26 cellular contexts compared by ENCODE assay signal in genomic region chr1:46159516-46159915, GRCh38. TPM values are rescaled to one million over a fixed set of nuclear protein-coding genes. Genes with fewer than 3 reads are reported as not detected.
DNase-seq lines count a peak whose midpoint lies in the region; ATAC-seq and TF ChIP-seq lines count a peak whose summit lies in the region.
"Had no signal": no experiment of that assay in that cellular context is flagged by ENCODE, and none has a peak within 500 bp of the region (broad histone marks: within the 10 kb centered on the region; RNA-seq: fewer than 3 reads in every experiment).

No MANE protein-coding gene starts in this region.

- no peak overlapping the region for H3K27ac Mint-ChIP-seq in WTC11
- H3K27ac Mint-ChIP-seq: CD8-positive, alpha-beta T cell; GM23338; T-cell; T-helper 2 cell treated with Interferon-gamma antibody and Interleukin-4, amounts not matched to agents 5 μg/mL and 100 μg/mL, for 36 hours had no signal

- TF ChIP-seq EP300 in suprapubic skin (IDR thresholded peaks at IDR 0.05), result no peak

- CTCF ChIA-PET in WTC11 (lab: Charles Lee), result no interaction called here

- TF ChIP-seq POLR2A in GM19099 (IDR thresholded peaks at IDR 0.05; ENCODE audit: extremely low read depth, insufficient read length, low read depth) (peak; percentile 29), suprapubic skin (IDR thresholded peaks at IDR 0.05) (no peak)

- ATAC-seq in HG03432 (IDR thresholded peaks at IDR 0.05; ENCODE audit: unreplicated experiment), result peak; percentile 41
- ATAC-seq in WTC11, result no peak
- ATAC-seq in HG03097 (IDR thresholded peaks at IDR 0.05; ENCODE audit: low FRiP score, unreplicated experiment), result no peak
- ATAC-seq: CD8-positive, alpha-beta T cell; GM23338; T-cell had no signal

- no peaks in the 10 kb centered on the region for H3K27me3 Mint-ChIP-seq in WTC11 (ENCODE audit: low read depth)
- H3K27me3 Mint-ChIP-seq: T-cell had no signal

- 69% methylated on average over 3 of the region's 3 CpGs for WGBS in suprapubic skin

- H3K27me3 ChIP-seq in suprapubic skin, result no peaks in the 10 kb centered on the region

- TF ChIP-seq CTCF in WTC11 (IDR thresholded peaks at IDR 0.05) (no peak), suprapubic skin (IDR thresholded peaks at IDR 0.05) (no peak)

- no peaks in the 10 kb centered on the region for H3K4me1 Mint-ChIP-seq in WTC11
- H3K4me1 Mint-ChIP-seq: GM23338, T-cell had no signal

- no peaks in the 10 kb centered on the region for H3K9me3 ChIP-seq in suprapubic skin
- H3K9me3 ChIP-seq: HAP-1 had no signal

- H3K27ac ChIP-seq in suprapubic skin, result no peak overlapping the region
- H3K27ac ChIP-seq: PC-9, RWPE1 had no signal

- no peaks in the 10 kb centered on the region for H3K36me3 Mint-ChIP-seq in WTC11
- H3K36me3 Mint-ChIP-seq: CD8-positive, alpha-beta T cell; T-cell had no signal

- no peaks in the 10 kb centered on the region for H3K36me3 ChIP-seq in suprapubic skin
- H3K36me3 ChIP-seq: HAP-1 had no signal

- POLR2A ChIA-PET in WTC11 (lab: Charles Lee), result interaction anchor here (0.6 kb wide), 1 partner anchor 118 kb away, joined by 4 read pairs; no protein-coding TSS in a partner anchor

- DNase-seq in OCI-M1 (lab: John Stamatoyannopoulos, UW), result peak; percentile 46
- DNase-seq in NCI-H1092 treated with DMSO at 0.1 percent for 48 hours (lab: John Stamatoyannopoulos, UW), result no peak
- no peak for DNase-seq in WTC11 (ENCODE audit: low spot score)
- DNase-seq in suprapubic skin (ENCODE audit: low spot score in 2 of 2), result no peak
- DNase-seq: 8988T; C1 segment of cervical spinal cord; CD8-positive, alpha-beta T cell; DMS153; NCI-H1048; NCI-H2029 treated with DMSO at 0.1 percent for 48 hours; NCI-H446; NCI-H526; PC-9; SIG-M5; T-cell had no signal

- peak overlapping the region; percentile 35; the same call in 1 of the 2 replicates for H3K4me3 ChIP-seq in GM08714 (ENCODE audit: low read length)
- no peak overlapping the region for H3K4me3 ChIP-seq in suprapubic skin
- H3K4me3 ChIP-seq: GM23338, HAP-1, PC-9 had no signal

- no peak overlapping the region for H3K4me3 Mint-ChIP-seq in WTC11
- H3K4me3 Mint-ChIP-seq: CD8-positive, alpha-beta T cell; GM23338; T-cell; T-helper 2 cell treated with Interferon-gamma antibody and Interleukin-4, amounts not matched to agents 5 μg/mL and 100 μg/mL, for 36 hours had no signal

- H3K9me3 Mint-ChIP-seq in WTC11, result no peaks in the 10 kb centered on the region
- H3K9me3 Mint-ChIP-seq: CD8-positive, alpha-beta T cell; GM23338; T-cell; T-helper 2 cell treated with Interferon-gamma antibody and Interleukin-4, amounts not matched to agents 5 μg/mL and 100 μg/mL, for 36 hours had no signal

- no peaks in the 10 kb centered on the region for H3K4me1 ChIP-seq in suprapubic skin
- H3K4me1 ChIP-seq: HAP-1 had no signal

TF ChIP-seq in WTC11, 78 proteins besides CTCF, POLR2A, EP300 and RAD21:
- no peak for TF ChIP-seq GRHL2 (CRISPR knock-in tag; IDR thresholded peaks at IDR 0.05; ENCODE audit: insufficient replicate concordance, severe bottlenecking)
- TF ChIP-seq KAT7 (CRISPR knock-in tag; IDR thresholded peaks at IDR 0.05; ENCODE audit: borderline replicate concordance), result no peak
- no peak for TF ChIP-seq HMGA2 (CRISPR knock-in tag; IDR thresholded peaks at IDR 0.05)
- no peak for TF ChIP-seq ZNF532 (CRISPR knock-in tag; IDR thresholded peaks at IDR 0.05; ENCODE audit: borderline replicate concordance)
- TF ChIP-seq ZNF263 (CRISPR knock-in tag; IDR thresholded peaks at IDR 0.05; ENCODE audit: low read depth), result no peak
- no peak for TF ChIP-seq RORB (CRISPR knock-in tag; IDR thresholded peaks at IDR 0.05)
- TF ChIP-seq FOXK1 (CRISPR knock-in tag; IDR thresholded peaks at IDR 0.05), result no peak
- TF ChIP-seq ATF6 (CRISPR knock-in tag; IDR thresholded peaks at IDR 0.05), result no peak
- no peak for TF ChIP-seq PRDM15 (CRISPR knock-in tag; IDR thresholded peaks at IDR 0.05)
- no peak for TF ChIP-seq PRRX2 (CRISPR knock-in tag; IDR thresholded peaks at IDR 0.05)
- no peak for TF ChIP-seq ZNF416 (CRISPR knock-in tag; IDR thresholded peaks at IDR 0.05)
- TF ChIP-seq MYBL2 (CRISPR knock-in tag; IDR thresholded peaks at IDR 0.05), result no peak
- no peak for TF ChIP-seq NR1H2 (CRISPR knock-in tag; IDR thresholded peaks at IDR 0.05)
- TF ChIP-seq ZNF232 (CRISPR knock-in tag; IDR thresholded peaks at IDR 0.05), result no peak
- no peak for TF ChIP-seq SP1 (CRISPR knock-in tag; conservative IDR thresholded peaks at IDR 0.05)
- TF ChIP-seq ETV6 (CRISPR knock-in tag; IDR thresholded peaks at IDR 0.05), result no peak

RNA-seq across cellular contexts. Expression of gene TSPAN1, which starts 15.4 kb away (rescaled TPM):
- total RNA-seq in WTC11 (2021), result 0.50 to 0.69 TPM (median 0.57 TPM) in 3 replicates
- 1 to 10 TPM; 2.1 to 7.8 (median 3.3) TPM for total RNA-seq in suprapubic skin
- total RNA-seq: CD8-positive, alpha-beta T cell; GM23338 had no signal

RNA-seq across cellular contexts. Expression of gene P3R3URF, which starts 16.8 kb away (rescaled TPM):
- total RNA-seq in WTC11 (2021), result not detected in 3 replicates
- total RNA-seq in suprapubic skin, result not detected
- total RNA-seq: CD8-positive, alpha-beta T cell; G401; GM23338; HT1080; M059J; PC-9; T-cell had no signal

RNA-seq across cellular contexts. Expression of gene PIK3R3, which starts 27.1 kb away (rescaled TPM):
- total RNA-seq in WTC11 (2021), result 9.0 to 12.3 TPM (median 10.9 TPM) in 3 replicates
- 10 to 100 TPM in 2 of 4 donors, 1 to 10 TPM in 2; 6.1 to 16.5 (median 11.2) TPM for total RNA-seq in suprapubic skin

RNA-seq across cellular contexts. Expression of gene POMGNT1, which starts 38.7 kb away (rescaled TPM):
- total RNA-seq in WTC11 (2021), result 42.5 to 43.2 TPM (median 43.2 TPM) in 3 replicates
- 10 to 100 TPM; 36.2 to 59.2 (median 47.7) TPM for total RNA-seq in suprapubic skin

RNA-seq across cellular contexts. Expression of gene LURAP1, which starts 43.6 kb away (rescaled TPM):
- 3.8 to 4.0 TPM (median 4.0 TPM) in 3 replicates for total RNA-seq in WTC11 (2021)
- total RNA-seq in suprapubic skin, result 10 to 100 TPM in 1 of 4 donors, 1 to 10 TPM in 3; 2.6 to 12.6 (median 4.7) TPM
- total RNA-seq: CD8-positive, alpha-beta T cell had no signal
